In the genomic region with DNA sequence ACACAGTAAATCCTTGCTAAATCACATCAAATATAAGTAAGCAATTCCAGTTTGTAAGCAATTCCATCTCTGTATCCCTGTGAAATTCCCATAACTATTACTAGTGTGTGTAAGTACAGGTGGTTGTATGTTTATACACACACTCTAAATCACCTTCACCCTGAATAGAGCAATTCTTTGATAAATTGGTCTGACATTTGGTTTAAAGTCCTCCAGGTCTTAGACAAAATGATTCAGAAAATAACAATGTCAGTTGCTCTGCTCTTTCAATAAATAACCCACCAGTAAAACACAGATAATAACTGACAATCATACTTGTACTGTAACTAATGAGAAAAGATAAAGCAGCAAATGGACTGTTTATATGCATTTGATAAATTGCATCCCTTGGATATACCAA, we compare ENCODE assay signal across 8 cellular contexts.
"Had no signal": no experiment of that assay in that cellular context is flagged by ENCODE, and none has a peak within 500 bp of the region (broad histone marks: within the 10 kb centered on the region; RNA-seq: fewer than 3 reads in every experiment).

No MANE protein-coding gene starts in this region.

- H3K4me3 ChIP-seq: GM23248, HAP-1, K562 had no signal

- ATAC-seq: HCT116, K562 had no signal

- H2AFZ ChIP-seq: GM23248 had no signal

- H3K27ac Mint-ChIP-seq: HFFc6 had no signal

- H3K9me3 Mint-ChIP-seq: HFFc6 had no signal

- DNase-seq: GOT3, H7, HFFc6, IMR-90 had no signal

- H3K4me3 Mint-ChIP-seq: HFFc6 had no signal

- H3K36me3 ChIP-seq: HAP-1 had no signal

- H3K4me1 ChIP-seq: HAP-1 had no signal

- H3K27ac ChIP-seq: GM23248 had no signal

- H3K9ac ChIP-seq: GM23248 had no signal

- FAIRE-seq: K562 had no signal

- H3K9me3 ChIP-seq: HAP-1 had no signal
